Comparison of ENCODE assay signal across 9 cellular contexts in genomic region chr18:76518543-76519155, GRCh38. TPM values are rescaled to one million over a fixed set of nuclear protein-coding genes. Genes with fewer than 3 reads are reported as not detected.
A peak's percentile ranks its signal among the peaks of the same experiment; 100 is the strongest.
DNase-seq lines count a peak whose midpoint lies in the region; ATAC-seq and TF ChIP-seq lines count a peak whose summit lies in the region.
"Had no signal": no experiment of that assay in that cellular context is flagged by ENCODE, and none has a peak within 500 bp of the region (broad histone marks: within the 10 kb centered on the region; RNA-seq: fewer than 3 reads in every experiment).

No MANE protein-coding gene starts in this region.

- H3K36me3 ChIP-seq in esophagus squamous epithelium: no peaks in the 10 kb centered on the region

- H3K36me3 Mint-ChIP-seq in neural crest cell (ENCODE audit: low read depth): no peaks in the 10 kb centered on the region

- no peaks in the 10 kb centered on the region for H3K9me3 Mint-ChIP-seq in neural crest cell

- no peaks in the 10 kb centered on the region for H3K4me1 ChIP-seq in esophagus squamous epithelium

- DNase-seq in NCI-H526 (lab: John Stamatoyannopoulos, UW) (peak; percentile 13 to 69), esophagus squamous epithelium (lab: John Stamatoyannopoulos, UW) (no peak), neural crest cell (ENCODE audit: low read depth, low spot score) (peak; percentile 49), NOMO-1 treated with dmso at 0.1 percent for 144 hours (lab: John Stamatoyannopoulos, UW; ENCODE audit: unreplicated experiment) (no peak), NCI-H2171 (lab: John Stamatoyannopoulos, UW) (no peak), kidney tubule cell (ENCODE audit: low spot score) (no peak)

- no peak for TF ChIP-seq POLR2A in esophagus squamous epithelium (IDR thresholded peaks at IDR 0.05)

- H3K27me3 ChIP-seq in esophagus squamous epithelium: no peaks in the 10 kb centered on the region

- peaks cover 51% of the 10 kb centered on the region for H3K4me1 Mint-ChIP-seq in neural crest cell

- peak overlapping the region; percentile 88 for H3K4me3 Mint-ChIP-seq in neural crest cell

- TF ChIP-seq CTCF in esophagus squamous epithelium (IDR thresholded peaks at IDR 0.05) (no peak), neural crest cell (conservative IDR thresholded peaks at IDR 0.05) (peak; percentile 25)

- ATAC-seq in GM18909 (IDR thresholded peaks at IDR 0.05; ENCODE audit: poor library complexity, unreplicated experiment) (peak; percentile 47), HG03139 (IDR thresholded peaks at IDR 0.05; ENCODE audit: unreplicated experiment) (no peak)
- ATAC-seq: K562 had no signal

- H3K9me3 ChIP-seq in esophagus squamous epithelium: no peaks in the 10 kb centered on the region

- peak overlapping the region; percentile 95 for H3K27ac Mint-ChIP-seq in neural crest cell (ENCODE audit: unreplicated experiment)

- intact Hi-C loops in esophagus squamous epithelium (cut with DNase I): no loop called here

- 33 to 38% methylated on average over 20 to 22 of the region's 23 CpGs for WGBS in esophagus squamous epithelium, 2 donors

- H3K4me3 ChIP-seq in esophagus squamous epithelium: peak overlapping the region in 3 of 4 donors; percentile 24 to 56 (median 34)
- H3K4me3 ChIP-seq: K562 had no signal

- no peaks in the 10 kb centered on the region for H3K27me3 Mint-ChIP-seq in neural crest cell (ENCODE audit: low read depth)

- peak overlapping the region; percentile 31 to 83 (median 70) for H3K27ac ChIP-seq in esophagus squamous epithelium

RNA-seq across cellular contexts. Expression of gene ZNF516, which starts 23.6 kb away (rescaled TPM):
- total RNA-seq in esophagus squamous epithelium (10 to 100 TPM; 18.0 to 23.9 (median 19.2) TPM), neural crest cell (90.7 and 91.2 TPM in 2 replicates)

Comparison
In these comparisons a context has a peak if more than half of its experiments do, and no peak if none do; other contexts are left out.
1. DNase-seq: peak in NCI-H526 (2 of 2) and neural crest cell (single experiment); none in esophagus squamous epithelium (single experiment), NOMO-1 treated with dmso at 0.1 percent for 144 hours (single experiment), NCI-H2171 (single experiment) and kidney tubule cell (single experiment).